In genomic region chr11:125313271-125314222, GRCh38 we compare ENCODE assay signal across 1 cellular context.
TF ChIP-seq lines count a peak whose summit lies in the region.

No MANE protein-coding gene starts in this region.

TF ChIP-seq in GM23338, 12 proteins besides CTCF, POLR2A, EP300 and RAD21 (continued from another document):
- no peak for TF ChIP-seq ZNF462 (CRISPR knock-in tag; IDR thresholded peaks at IDR 0.05)
- no peak for TF ChIP-seq ETS1 (IDR thresholded peaks at IDR 0.05)
- TF ChIP-seq EZH2phosphoT487 (IDR thresholded peaks at IDR 0.05; ENCODE audit: unreplicated experiment) = no peak
- TF ChIP-seq REST (IDR thresholded peaks at IDR 0.05; ENCODE audit: unreplicated experiment) = no peak
- TF ChIP-seq ZNF114 (CRISPR knock-in tag; IDR thresholded peaks at IDR 0.05) = no peak
- TF ChIP-seq STAT1 (IDR thresholded peaks at IDR 0.05; ENCODE audit: unreplicated experiment) = no peak
